18 cellular contexts compared by ENCODE assay signal in genomic region chr6:147654103-147654845, GRCh38.
DNase-seq lines count a peak whose midpoint lies in the region; ATAC-seq and TF ChIP-seq lines count a peak whose summit lies in the region.
"Had no signal": no experiment of that assay in that cellular context is flagged by ENCODE, and none has a peak within 500 bp of the region (broad histone marks: within the 10 kb centered on the region; RNA-seq: fewer than 3 reads in every experiment).

No MANE protein-coding gene starts in this region.

- no peak overlapping the region for H3K4me2 ChIP-seq in neural cell (ENCODE audit: low read length)

- no peaks in the 10 kb centered on the region for H3K9me2 ChIP-seq in neural cell (ENCODE audit: insufficient read depth, low read length)

- H3K9me3 ChIP-seq in adipocyte (ENCODE audit: control insufficient read depth, low read length) (no peaks in the 10 kb centered on the region), endocrine pancreas (ENCODE audit: control insufficient read depth, low read length) (no peaks in the 10 kb centered on the region), neural cell (ENCODE audit: low read length) (no peaks in the 10 kb centered on the region)
- H3K9me3 ChIP-seq: SJCRH30 had no signal

- H3K4me1 ChIP-seq in adipocyte (ENCODE audit: control insufficient read depth, insufficient read depth, low read length) (peaks cover 10% of the 10 kb centered on the region), endocrine pancreas (ENCODE audit: control insufficient read depth, insufficient read depth, low read length) (peaks cover 25% of the 10 kb centered on the region)

- H3K27me3 ChIP-seq in adipocyte (replicated peaks; ENCODE audit: control insufficient read depth, insufficient read depth, low read length) (no peaks in the 10 kb centered on the region), endocrine pancreas (ENCODE audit: control insufficient read depth, insufficient read depth, low read length) (no peaks in the 10 kb centered on the region), neural cell (ENCODE audit: insufficient read depth, low read depth, low read length) (no peaks in the 10 kb centered on the region)
- H3K27me3 ChIP-seq: SJCRH30 had no signal

- H3K4me3 ChIP-seq in adipocyte (ENCODE audit: low read length) (no peak overlapping the region), endocrine pancreas (ENCODE audit: control insufficient read depth, insufficient read depth, low read length) (peak overlapping the region; percentile 10), neural cell (ENCODE audit: low read length) (peak overlapping the region; percentile 3), coronary artery (no peak overlapping the region)
- H3K4me3 ChIP-seq: GM12878, SJCRH30 had no signal

- H3K9ac ChIP-seq in adipocyte (ENCODE audit: low read length) (no peak overlapping the region), endocrine pancreas (ENCODE audit: control insufficient read depth, insufficient read depth, low read length) (no peak overlapping the region), neural cell (ENCODE audit: low read length) (peak overlapping the region; percentile 9)

- DNase-seq in Caki2 (ENCODE audit: low read depth): peak; percentile 47
- peak; percentile 56 for DNase-seq in adipocyte (ENCODE audit: low read depth)
- DNase-seq in coronary artery (ENCODE audit: low spot score): no peak
- DNase-seq: Calu3; CD4-positive, alpha-beta memory T cell; EL; KBM-7; NCI-H1105; NCI-H2081; NCI-H526; SJCRH30 had no signal

- H3K36me3 ChIP-seq in adipocyte (ENCODE audit: control insufficient read depth, insufficient read depth, low read length, severe bottlenecking) (no peaks in the 10 kb centered on the region), endocrine pancreas (ENCODE audit: control insufficient read depth, insufficient read depth, low read length) (no peaks in the 10 kb centered on the region), neural cell (ENCODE audit: insufficient read depth, low read length) (no peaks in the 10 kb centered on the region)
- H3K36me3 ChIP-seq: SJCRH30 had no signal

- H3K27ac ChIP-seq in neural cell (ENCODE audit: low read length) (peak overlapping the region; percentile 56), coronary artery (no peak overlapping the region)
- H3K27ac ChIP-seq: SJCRH30 had no signal

- TF ChIP-seq RAD21 in neural cell (conservative IDR thresholded peaks at IDR 0.05): no peak

- H2AFZ ChIP-seq in neural cell (ENCODE audit: low read depth, low read length): no peak overlapping the region

- H4K20me1 ChIP-seq in neural cell (ENCODE audit: insufficient read depth): no peaks in the 10 kb centered on the region

- H3K79me2 ChIP-seq in neural cell (replicated peaks; ENCODE audit: insufficient read depth, low read length): no peaks in the 10 kb centered on the region

- in situ Hi-C loops in Caki2 (cut with HindIII; ENCODE audit: low pct_unique_long_range_greater_than_20kb, low sequenced_read_pairs): no loop called here

- ATAC-seq in GM21825 (IDR thresholded peaks at IDR 0.05; ENCODE audit: unreplicated experiment) (no peak), HG03565 (IDR thresholded peaks at IDR 0.05; ENCODE audit: unreplicated experiment) (no peak), GM18858 (IDR thresholded peaks at IDR 0.05; ENCODE audit: unreplicated experiment) (no peak)
- ATAC-seq: GM12878, Panc1 had no signal

- TF ChIP-seq EP300 in neural cell (conservative IDR thresholded peaks at IDR 0.05; ENCODE audit: poor library complexity, severe bottlenecking): no peak

- no peak for TF ChIP-seq CTCF in neural cell (IDR thresholded peaks at IDR 0.05; ENCODE audit: poor library complexity, severe bottlenecking)
- no peak for TF ChIP-seq CTCF in coronary artery (IDR thresholded peaks at IDR 0.05)

- no peaks in the 10 kb centered on the region for H3F3A ChIP-seq in neural cell (ENCODE audit: insufficient read depth, low read length, poor library complexity, severe bottlenecking)

TF ChIP-seq in neural cell, 6 proteins besides CTCF, POLR2A, EP300 and RAD21:
- no peak for TF ChIP-seq POLR2AphosphoS5 (IDR thresholded peaks at IDR 0.05)
- no peak for TF ChIP-seq MXI1 (conservative IDR thresholded peaks at IDR 0.05; ENCODE audit: poor library complexity, severe bottlenecking)
- no peak for TF ChIP-seq SMC3 (conservative IDR thresholded peaks at IDR 0.05; ENCODE audit: poor library complexity)
- no peak for TF ChIP-seq REST (IDR thresholded peaks at IDR 0.05; ENCODE audit: borderline replicate concordance)
- TF ChIP-seq TAF1 (IDR thresholded peaks at IDR 0.05; ENCODE audit: low read depth): no peak
- TF ChIP-seq EZH2 (IDR thresholded peaks at IDR 0.05; ENCODE audit: borderline replicate concordance, insufficient read depth, low read length, poor library complexity, severe bottlenecking): no peak
TF ChIP-seq in neural cell: peak in this region for 0.

Comparison
In these comparisons a context has a peak if more than half of its experiments do, and no peak if none do; other contexts are left out.
1. H3K4me3 ChIP-seq: peak in endocrine pancreas (single experiment) and neural cell (single experiment); none in adipocyte (single experiment) and coronary artery (single experiment).